In genomic region chr1:210400043-210400840, GRCh38 we compare ENCODE assay signal across 1 cellular context.
A peak's percentile ranks its signal among the peaks of the same experiment; 100 is the strongest.
TF ChIP-seq lines count a peak whose summit lies in the region.

No MANE protein-coding gene starts in this region.

TF ChIP-seq in GM12878, 131 proteins besides CTCF, POLR2A, EP300 and RAD21 (continued from another document):
- TF ChIP-seq ZNF687 (IDR thresholded peaks at IDR 0.05), result peak; percentile 98
- TF ChIP-seq FOXM1 (IDR thresholded peaks at IDR 0.05; ENCODE audit: low read depth, low read length), result no peak
TF ChIP-seq in GM12878: peak in this region for 34.
